ENCODE assay signal across 28 cellular contexts in genomic region chr11:68403831-68404230, GRCh38.
"Had no signal": no experiment of that assay in that cellular context is flagged by ENCODE, and none has a peak within 500 bp of the region (broad histone marks: within the 10 kb centered on the region; RNA-seq: fewer than 3 reads in every experiment).

No MANE protein-coding gene starts in this region.

- H3K36me3 ChIP-seq: colonic mucosa, neural progenitor cell had no signal

- H3K4me3 ChIP-seq: colonic mucosa, esophagus muscularis mucosa, mucosa of descending colon, neural progenitor cell, psoas muscle, sigmoid colon, testis, tibial nerve, upper lobe of left lung had no signal

- H3K4me1 Mint-ChIP-seq: immature natural killer cell; naive thymus-derived CD4-positive, alpha-beta T cell; neural progenitor cell; stimulated activated effector memory CD8-positive, alpha-beta T cell treated with anti-CD3 and anti-CD28 coated beads, Interleukin-12 subunit alpha, Interleukin-12 subunit beta, amount 100 ng/mL, for 72 hours had no signal

- H3K27me3 Mint-ChIP-seq: naive thymus-derived CD4-positive, alpha-beta T cell had no signal

- DNase-seq: colonic mucosa; effector CD8-positive, alpha-beta T cell; endodermal cell; foreskin keratinocyte; hypothalamus; immature natural killer cell; islet precursor cell; kidney glomerular epithelial cell; mesenchymal stem cell; mucosa of descending colon; naive thymus-derived CD4-positive, alpha-beta T cell; nucleus accumbens; psoas muscle; sigmoid colon; stimulated activated CD4-positive, alpha-beta T cell treated with anti-CD3 and anti-CD28 coated beads, Interleukin-2, amount 100 ng/mL, for 24 hours; stimulated activated CD4-positive, alpha-beta T cell treated with anti-CD3 and anti-CD28 coated beads, Interleukin-4, amount 100 ng/mL, for 24 hours; stimulated activated naive CD4-positive, alpha-beta T cell treated with Interleukin-2 at 50 U/mL for 16 hours; substantia nigra; testis had no signal

- H3K36me3 Mint-ChIP-seq: immature natural killer cell had no signal

- H3K4me3 Mint-ChIP-seq: dendritic cell treated with granulocyte-macrophage colony-stimulating factor and Interleukin-4, amounts not matched to agents 40 ng/mL and 50 ng/mL, for 4 days; endodermal cell; immature natural killer cell; mesothelial cell of epicardium; naive thymus-derived CD4-positive, alpha-beta T cell; nephron; neural progenitor cell; stimulated activated effector memory CD8-positive, alpha-beta T cell treated with anti-CD3 and anti-CD28 coated beads, Interleukin-12 subunit alpha, Interleukin-12 subunit beta, amount 100 ng/mL, for 72 hours had no signal

- H3K9me3 Mint-ChIP-seq: dendritic cell treated with granulocyte-macrophage colony-stimulating factor and Interleukin-4, amounts not matched to agents 40 ng/mL and 50 ng/mL, for 4 days; endodermal cell; immature natural killer cell; mesothelial cell of epicardium; naive thymus-derived CD4-positive, alpha-beta T cell; nephron; neural progenitor cell; stimulated activated effector memory CD8-positive, alpha-beta T cell treated with anti-CD3 and anti-CD28 coated beads, Interleukin-12 subunit alpha, Interleukin-12 subunit beta, amount 100 ng/mL, for 72 hours had no signal

- ATAC-seq: foreskin keratinocyte; mucosa of descending colon; naive thymus-derived CD4-positive, alpha-beta T cell; psoas muscle; right cardiac atrium; stimulated activated effector memory CD8-positive, alpha-beta T cell treated with anti-CD3 and anti-CD28 coated beads, Interleukin-12 subunit alpha, Interleukin-12 subunit beta, amount 100 ng/mL, for 72 hours had no signal

- H3K27ac Mint-ChIP-seq: dendritic cell treated with granulocyte-macrophage colony-stimulating factor and Interleukin-4, amounts not matched to agents 40 ng/mL and 50 ng/mL, for 4 days; endodermal cell; immature natural killer cell; mesothelial cell of epicardium; naive thymus-derived CD4-positive, alpha-beta T cell; nephron; neural progenitor cell; stimulated activated effector memory CD8-positive, alpha-beta T cell treated with anti-CD3 and anti-CD28 coated beads, Interleukin-12 subunit alpha, Interleukin-12 subunit beta, amount 100 ng/mL, for 72 hours had no signal

- H3K27me3 ChIP-seq: colonic mucosa, esophagus muscularis mucosa, foreskin keratinocyte, neural progenitor cell, sigmoid colon, testis, tibial nerve, upper lobe of left lung had no signal
